1 cellular context compared by ENCODE assay signal in the genomic region with DNA sequence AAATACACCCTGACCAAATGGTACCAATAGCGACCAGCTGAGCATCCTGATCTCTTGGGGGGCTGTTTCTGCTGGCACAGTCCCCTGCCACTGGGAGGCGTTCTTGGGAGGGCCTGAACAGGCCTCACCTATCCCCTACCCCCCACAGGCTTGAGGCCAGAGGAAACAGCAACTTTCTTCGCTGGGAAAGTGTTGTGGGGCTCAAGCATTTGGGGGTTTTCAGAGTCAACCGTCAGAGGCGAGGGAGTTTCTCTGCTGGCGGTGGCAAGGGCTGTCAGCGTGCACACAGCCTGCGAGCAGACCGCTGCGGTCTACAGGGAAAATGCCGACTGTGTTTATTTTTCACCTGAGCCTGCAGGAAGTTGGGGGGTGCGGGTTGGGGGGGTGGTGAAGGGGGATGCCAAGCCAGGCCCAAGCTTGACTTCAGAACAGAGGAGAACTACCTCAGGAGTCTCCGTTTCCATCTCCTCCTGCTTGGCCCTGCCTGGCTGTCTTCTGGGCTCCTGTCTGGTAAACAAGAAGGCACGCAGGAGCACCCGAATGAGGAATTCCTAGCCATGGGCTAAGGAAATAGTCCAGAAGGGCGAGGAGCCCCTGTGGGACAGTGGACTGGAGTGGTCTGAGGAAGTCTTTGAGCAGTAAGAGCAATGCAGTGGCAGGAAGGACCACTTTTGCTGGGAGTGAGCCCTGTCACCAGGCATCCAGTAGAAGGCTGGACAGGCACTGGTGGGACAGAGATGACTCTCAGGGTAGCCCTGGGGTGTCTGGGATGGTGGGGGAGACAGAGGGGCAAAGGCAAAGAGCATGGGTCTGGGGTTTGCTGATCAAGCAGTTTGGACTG.
TF ChIP-seq lines count a peak whose summit lies in the region.

No MANE protein-coding gene starts in this region.

TF ChIP-seq in GM12878, 131 proteins besides CTCF, POLR2A, EP300 and RAD21 (continues in another document):
- TF ChIP-seq CBFB (IDR thresholded peaks at IDR 0.05; ENCODE audit: low read depth) (peak; percentile 90; the same call in 1 of the 2 replicates), ETV6 (conservative IDR thresholded peaks at IDR 0.05 in 1 of 2, IDR thresholded peaks at IDR 0.05 in 1 of 2; ENCODE audit: borderline replicate concordance in 1 of 2, low read depth in 1 of 2) (peak in 1 of 2 experiments; percentile 66; a peak in 1 of 4 replicates), MTA2 (IDR thresholded peaks at IDR 0.05; ENCODE audit: low read depth) (peak; percentile 79), SUZ12 (IDR thresholded peaks at IDR 0.05; ENCODE audit: unreplicated experiment) (no peak), HDAC2 (IDR thresholded peaks at IDR 0.05) (no peak), IKZF2 (IDR thresholded peaks at IDR 0.05) (peak; percentile 91 to 95), IRF4 (IDR thresholded peaks at IDR 0.05; ENCODE audit: low read depth, low read length) (peak; percentile 80), ZNF217 (IDR thresholded peaks at IDR 0.05) (no peak), EGR1 (IDR thresholded peaks at IDR 0.05; ENCODE audit: borderline replicate concordance in 1 of 2, low read depth in 2 of 2, low read length in 2 of 2) (peak in 1 of 2 experiments; percentile 49; a peak in 1 of 3 replicates), BRCA1 (IDR thresholded peaks at IDR 0.05; ENCODE audit: low read depth, low read length) (no peak), RUNX3 (IDR thresholded peaks at IDR 0.05; ENCODE audit: low read length) (no peak), BHLHE40 (IDR thresholded peaks at IDR 0.05; ENCODE audit: borderline replicate concordance in 1 of 2, low read depth in 2 of 2, low read length in 1 of 2) (peak; percentile 93 to 94), TARDBP (IDR thresholded peaks at IDR 0.05; ENCODE audit: borderline replicate concordance) (peak; percentile 68; the same call in 1 of the 2 replicates), SIN3A (IDR thresholded peaks at IDR 0.05; ENCODE audit: low read depth, low read length) (peak; percentile 57; the same call in 1 of the 2 replicates), SP1 (IDR thresholded peaks at IDR 0.05; ENCODE audit: low read depth, low read length) (peak; percentile 75), MEF2A (IDR thresholded peaks at IDR 0.05; ENCODE audit: insufficient read depth, low read depth, low read length) (peak; percentile 78), SMARCA5 (IDR thresholded peaks at IDR 0.05) (peak; percentile 11; the same call in 1 of the 2 replicates), ZNF207 (IDR thresholded peaks at IDR 0.05; ENCODE audit: borderline replicate concordance) (peak; percentile 52; the same call in 1 of the 2 replicates), MLLT1 (IDR thresholded peaks at IDR 0.05) (peak; percentile 90), NBN (IDR thresholded peaks at IDR 0.05) (peak; percentile 94), BCLAF1 (IDR thresholded peaks at IDR 0.05) (no peak), MYB (IDR thresholded peaks at IDR 0.05; ENCODE audit: borderline replicate concordance, low read depth, low read length) (peak; percentile 96), MYC (IDR thresholded peaks at IDR 0.05; ENCODE audit: insufficient read depth, insufficient read length, insufficient replicate concordance, low read length, severe bottlenecking) (peak; percentile 56), SMAD1 (IDR thresholded peaks at IDR 0.05; ENCODE audit: low read depth, partially characterized antibody) (peak; percentile 41), ZBED1 (IDR thresholded peaks at IDR 0.05; ENCODE audit: borderline replicate concordance) (peak; percentile 74; the same call in 1 of the 2 replicates), GATAD2B (conservative IDR thresholded peaks at IDR 0.05; ENCODE audit: low read depth) (peak; percentile 74; the same call in 1 of the 2 replicates), EED (IDR thresholded peaks at IDR 0.05; ENCODE audit: low read depth) (peak; percentile 98), YY1 (IDR thresholded peaks at IDR 0.05; ENCODE audit: low read depth, low read length) (peak; percentile 64; the same call in 1 of the 2 replicates), IKZF1 (conservative IDR thresholded peaks at IDR 0.05) (peak; percentile 87), SMC3 (IDR thresholded peaks at IDR 0.05; ENCODE audit: borderline replicate concordance, low read length) (peak; percentile 74; the same call in 1 of the 2 replicates), MEF2B (IDR thresholded peaks at IDR 0.05; ENCODE audit: partially characterized antibody, poor library complexity, severe bottlenecking) (peak; percentile 88), BCL11A (IDR thresholded peaks at IDR 0.05; ENCODE audit: low read depth, low read length) (peak; percentile 80), PAX5 (IDR thresholded peaks at IDR 0.05; ENCODE audit: borderline replicate concordance, low read depth, low read length) (peak; percentile 90)
- TF ChIP-seq, protein P1, sequence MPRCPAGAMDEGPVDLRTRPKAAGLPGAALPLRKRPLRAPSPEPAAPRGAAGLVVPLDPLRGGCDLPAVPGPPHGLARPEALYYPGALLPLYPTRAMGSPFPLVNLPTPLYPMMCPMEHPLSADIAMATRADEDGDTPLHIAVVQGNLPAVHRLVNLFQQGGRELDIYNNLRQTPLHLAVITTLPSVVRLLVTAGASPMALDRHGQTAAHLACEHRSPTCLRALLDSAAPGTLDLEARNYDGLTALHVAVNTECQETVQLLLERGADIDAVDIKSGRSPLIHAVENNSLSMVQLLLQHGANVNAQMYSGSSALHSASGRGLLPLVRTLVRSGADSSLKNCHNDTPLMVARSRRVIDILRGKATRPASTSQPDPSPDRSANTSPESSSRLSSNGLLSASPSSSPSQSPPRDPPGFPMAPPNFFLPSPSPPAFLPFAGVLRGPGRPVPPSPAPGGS (IDR thresholded peaks at IDR 0.05; ENCODE audit: borderline replicate concordance, insufficient read depth, low read depth, low read length, poor library complexity, severe bottlenecking): peak; percentile 97
- TF ChIP-seq, protein P2, sequence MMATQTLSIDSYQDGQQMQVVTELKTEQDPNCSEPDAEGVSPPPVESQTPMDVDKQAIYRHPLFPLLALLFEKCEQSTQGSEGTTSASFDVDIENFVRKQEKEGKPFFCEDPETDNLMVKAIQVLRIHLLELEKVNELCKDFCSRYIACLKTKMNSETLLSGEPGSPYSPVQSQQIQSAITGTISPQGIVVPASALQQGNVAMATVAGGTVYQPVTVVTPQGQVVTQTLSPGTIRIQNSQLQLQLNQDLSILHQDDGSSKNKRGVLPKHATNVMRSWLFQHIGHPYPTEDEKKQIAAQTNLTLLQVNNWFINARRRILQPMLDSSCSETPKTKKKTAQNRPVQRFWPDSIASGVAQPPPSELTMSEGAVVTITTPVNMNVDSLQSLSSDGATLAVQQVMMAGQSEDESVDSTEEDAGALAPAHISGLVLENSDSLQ (IDR thresholded peaks at IDR 0.05): peak; percentile 56; the same call in 1 of the 2 replicates
- TF ChIP-seq, protein P3, sequence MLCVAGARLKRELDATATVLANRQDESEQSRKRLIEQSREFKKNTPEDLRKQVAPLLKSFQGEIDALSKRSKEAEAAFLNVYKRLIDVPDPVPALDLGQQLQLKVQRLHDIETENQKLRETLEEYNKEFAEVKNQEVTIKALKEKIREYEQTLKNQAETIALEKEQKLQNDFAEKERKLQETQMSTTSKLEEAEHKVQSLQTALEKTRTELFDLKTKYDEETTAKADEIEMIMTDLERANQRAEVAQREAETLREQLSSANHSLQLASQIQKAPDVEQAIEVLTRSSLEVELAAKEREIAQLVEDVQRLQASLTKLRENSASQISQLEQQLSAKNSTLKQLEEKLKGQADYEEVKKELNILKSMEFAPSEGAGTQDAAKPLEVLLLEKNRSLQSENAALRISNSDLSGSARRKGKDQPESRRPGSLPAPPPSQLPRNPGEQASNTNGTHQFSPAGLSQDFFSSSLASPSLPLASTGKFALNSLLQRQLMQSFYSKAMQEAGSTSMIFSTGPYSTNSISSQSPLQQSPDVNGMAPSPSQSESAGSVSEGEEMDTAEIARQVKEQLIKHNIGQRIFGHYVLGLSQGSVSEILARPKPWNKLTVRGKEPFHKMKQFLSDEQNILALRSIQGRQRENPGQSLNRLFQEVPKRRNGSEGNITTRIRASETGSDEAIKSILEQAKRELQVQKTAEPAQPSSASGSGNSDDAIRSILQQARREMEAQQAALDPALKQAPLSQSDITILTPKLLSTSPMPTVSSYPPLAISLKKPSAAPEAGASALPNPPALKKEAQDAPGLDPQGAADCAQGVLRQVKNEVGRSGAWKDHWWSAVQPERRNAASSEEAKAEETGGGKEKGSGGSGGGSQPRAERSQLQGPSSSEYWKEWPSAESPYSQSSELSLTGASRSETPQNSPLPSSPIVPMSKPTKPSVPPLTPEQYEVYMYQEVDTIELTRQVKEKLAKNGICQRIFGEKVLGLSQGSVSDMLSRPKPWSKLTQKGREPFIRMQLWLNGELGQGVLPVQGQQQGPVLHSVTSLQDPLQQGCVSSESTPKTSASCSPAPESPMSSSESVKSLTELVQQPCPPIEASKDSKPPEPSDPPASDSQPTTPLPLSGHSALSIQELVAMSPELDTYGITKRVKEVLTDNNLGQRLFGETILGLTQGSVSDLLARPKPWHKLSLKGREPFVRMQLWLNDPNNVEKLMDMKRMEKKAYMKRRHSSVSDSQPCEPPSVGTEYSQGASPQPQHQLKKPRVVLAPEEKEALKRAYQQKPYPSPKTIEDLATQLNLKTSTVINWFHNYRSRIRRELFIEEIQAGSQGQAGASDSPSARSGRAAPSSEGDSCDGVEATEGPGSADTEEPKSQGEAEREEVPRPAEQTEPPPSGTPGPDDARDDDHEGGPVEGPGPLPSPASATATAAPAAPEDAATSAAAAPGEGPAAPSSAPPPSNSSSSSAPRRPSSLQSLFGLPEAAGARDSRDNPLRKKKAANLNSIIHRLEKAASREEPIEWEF (IDR thresholded peaks at IDR 0.05; ENCODE audit: insufficient replicate concordance, low read depth, low read length): peak; percentile 83
- TF ChIP-seq, protein P4, sequence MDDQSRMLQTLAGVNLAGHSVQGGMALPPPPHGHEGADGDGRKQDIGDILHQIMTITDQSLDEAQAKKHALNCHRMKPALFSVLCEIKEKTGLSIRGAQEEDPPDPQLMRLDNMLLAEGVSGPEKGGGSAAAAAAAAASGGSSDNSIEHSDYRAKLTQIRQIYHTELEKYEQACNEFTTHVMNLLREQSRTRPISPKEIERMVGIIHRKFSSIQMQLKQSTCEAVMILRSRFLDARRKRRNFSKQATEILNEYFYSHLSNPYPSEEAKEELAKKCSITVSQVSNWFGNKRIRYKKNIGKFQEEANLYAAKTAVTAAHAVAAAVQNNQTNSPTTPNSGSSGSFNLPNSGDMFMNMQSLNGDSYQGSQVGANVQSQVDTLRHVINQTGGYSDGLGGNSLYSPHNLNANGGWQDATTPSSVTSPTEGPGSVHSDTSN (IDR thresholded peaks at IDR 0.05; ENCODE audit: insufficient replicate concordance, low read depth, low read length): no peak
- TF ChIP-seq, protein P5, sequence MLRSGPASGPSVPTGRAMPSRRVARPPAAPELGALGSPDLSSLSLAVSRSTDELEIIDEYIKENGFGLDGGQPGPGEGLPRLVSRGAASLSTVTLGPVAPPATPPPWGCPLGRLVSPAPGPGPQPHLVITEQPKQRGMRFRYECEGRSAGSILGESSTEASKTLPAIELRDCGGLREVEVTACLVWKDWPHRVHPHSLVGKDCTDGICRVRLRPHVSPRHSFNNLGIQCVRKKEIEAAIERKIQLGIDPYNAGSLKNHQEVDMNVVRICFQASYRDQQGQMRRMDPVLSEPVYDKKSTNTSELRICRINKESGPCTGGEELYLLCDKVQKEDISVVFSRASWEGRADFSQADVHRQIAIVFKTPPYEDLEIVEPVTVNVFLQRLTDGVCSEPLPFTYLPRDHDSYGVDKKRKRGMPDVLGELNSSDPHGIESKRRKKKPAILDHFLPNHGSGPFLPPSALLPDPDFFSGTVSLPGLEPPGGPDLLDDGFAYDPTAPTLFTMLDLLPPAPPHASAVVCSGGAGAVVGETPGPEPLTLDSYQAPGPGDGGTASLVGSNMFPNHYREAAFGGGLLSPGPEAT (IDR thresholded peaks at IDR 0.05; ENCODE audit: low read depth): peak; percentile 99
- TF ChIP-seq, protein P6, sequence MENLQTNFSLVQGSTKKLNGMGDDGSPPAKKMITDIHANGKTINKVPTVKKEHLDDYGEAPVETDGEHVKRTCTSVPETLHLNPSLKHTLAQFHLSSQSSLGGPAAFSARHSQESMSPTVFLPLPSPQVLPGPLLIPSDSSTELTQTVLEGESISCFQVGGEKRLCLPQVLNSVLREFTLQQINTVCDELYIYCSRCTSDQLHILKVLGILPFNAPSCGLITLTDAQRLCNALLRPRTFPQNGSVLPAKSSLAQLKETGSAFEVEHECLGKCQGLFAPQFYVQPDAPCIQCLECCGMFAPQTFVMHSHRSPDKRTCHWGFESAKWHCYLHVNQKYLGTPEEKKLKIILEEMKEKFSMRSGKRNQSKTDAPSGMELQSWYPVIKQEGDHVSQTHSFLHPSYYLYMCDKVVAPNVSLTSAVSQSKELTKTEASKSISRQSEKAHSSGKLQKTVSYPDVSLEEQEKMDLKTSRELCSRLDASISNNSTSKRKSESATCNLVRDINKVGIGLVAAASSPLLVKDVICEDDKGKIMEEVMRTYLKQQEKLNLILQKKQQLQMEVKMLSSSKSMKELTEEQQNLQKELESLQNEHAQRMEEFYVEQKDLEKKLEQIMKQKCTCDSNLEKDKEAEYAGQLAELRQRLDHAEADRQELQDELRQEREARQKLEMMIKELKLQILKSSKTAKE (IDR thresholded peaks at IDR 0.05; ENCODE audit: low read depth, poor library complexity, severe bottlenecking): peak; percentile 89
